20 cellular contexts compared by ENCODE assay signal in genomic region chr1:81252471-81253160, GRCh38.
"Had no signal": no experiment of that assay in that cellular context is flagged by ENCODE, and none has a peak within 500 bp of the region (broad histone marks: within the 10 kb centered on the region; RNA-seq: fewer than 3 reads in every experiment).

No MANE protein-coding gene starts in this region.

- H3K9me2 ChIP-seq: SK-N-SH had no signal

- FAIRE-seq: RCC 7860 had no signal

- H3K9me3 ChIP-seq: SK-N-SH had no signal

- H3K9ac ChIP-seq: SK-N-SH had no signal

- H3K4me2 ChIP-seq: SK-N-SH had no signal

- DNase-seq: KBM-7, MM.1S, NCI-H1092 treated with DMSO at 0.1 percent for 48 hours, NCI-H1436, NCI-H187, NCI-H2029, NCI-H2081 treated with DMSO at 0.1 percent for 48 hours, NCI-H2171, NCI-H226, NCI-H446, NCI-H510A, NCI-H524 treated with DMSO at 0.1 percent for 48 hours, NCI-H69, NCI-H774, Right ventricle myocardium superior, RPMI8226, SIG-M5, SK-N-SH, T-helper 1 cell had no signal
